Comparison of ENCODE assay signal across 8 cellular contexts in genomic region chr14:24159777-24160498, GRCh38. TPM values are rescaled to one million over a fixed set of nuclear protein-coding genes. Genes with fewer than 3 reads are reported as not detected.
A peak's percentile ranks its signal among the peaks of the same experiment; 100 is the strongest.
DNase-seq lines count a peak whose midpoint lies in the region; ATAC-seq and TF ChIP-seq lines count a peak whose summit lies in the region.
"Had no signal": no experiment of that assay in that cellular context is flagged by ENCODE, and none has a peak within 500 bp of the region (broad histone marks: within the 10 kb centered on the region; RNA-seq: fewer than 3 reads in every experiment).

No MANE protein-coding gene starts in this region.

- peaks cover 3% of the 10 kb centered on the region; the same call in 1 of the 2 replicates for H3K27me3 Mint-ChIP-seq in HFFc6 (ENCODE audit: insufficient read depth)
- peaks cover 4% of the 10 kb centered on the region for H3K27me3 Mint-ChIP-seq in activated T-helper 1 cell treated with anti-CD3 and anti-CD28 coated beads, Interleukin-12 subunit alpha, Interleukin-12 subunit beta, Interleukin-2, Interleukin-4 antibody, amounts not matched to agents 30 ng/mL and 10 ng/mL and 1 ng/mL, durations not matched to agents 14 hours and 24 hours and 36 hours (ENCODE audit: insufficient read depth)

- H3K36me3 ChIP-seq in liver (ENCODE audit: control insufficient read depth in 4 of 4, insufficient read depth in 3 of 4, low read depth in 1 of 4, low read length in 3 of 4) = peaks cover 29 to 56% (median 43%) of the 10 kb centered on the region in 4 donors
- peaks cover 48 to 59% of the 10 kb centered on the region in 2 donors for H3K36me3 ChIP-seq in stomach smooth muscle (ENCODE audit: control insufficient read depth in 2 of 2, insufficient read depth in 2 of 2, low read length in 2 of 2)
- H3K36me3 ChIP-seq: neural progenitor cell had no signal

- H3K9me3 ChIP-seq in liver (ENCODE audit: control insufficient read depth in 4 of 4, low read length in 3 of 4) (no peaks in the 10 kb centered on the region), stomach smooth muscle (ENCODE audit: control insufficient read depth in 2 of 2, low read length in 2 of 2) (no peaks in the 10 kb centered on the region)

- no peak for TF ChIP-seq RAD21 in liver (IDR thresholded peaks at IDR 0.05)

- peaks cover 26% of the 10 kb centered on the region for H3K4me1 Mint-ChIP-seq in HFFc6 (ENCODE audit: low read depth)
- H3K4me1 Mint-ChIP-seq in activated T-helper 1 cell treated with anti-CD3 and anti-CD28 coated beads, Interleukin-12 subunit alpha, Interleukin-12 subunit beta, Interleukin-2, Interleukin-4 antibody, amounts not matched to agents 30 ng/mL and 10 ng/mL and 1 ng/mL, durations not matched to agents 14 hours and 24 hours and 36 hours (ENCODE audit: low read depth) = peaks cover 48% of the 10 kb centered on the region

- intact Hi-C loops in activated T-helper 1 cell treated with anti-CD3 and anti-CD28 coated beads, Interleukin-12 subunit alpha, Interleukin-12 subunit beta, Interleukin-2, Interleukin-4 antibody, amounts not matched to agents 30 ng/mL and 10 ng/mL and 1 ng/mL, durations not matched to agents 14 hours and 24 hours and 36 hours (cut with micrococcal nuclease) = loop anchor here (2.0 to 5.0 kb wide), 2 partner anchors 107 to 272 kb away; partner anchors contain the start of gene CARMIL3

- no peak overlapping the region for H3K4me3 ChIP-seq in liver (ENCODE audit: low read depth in 1 of 3, low read length in 3 of 3)
- H3K4me3 ChIP-seq in stomach smooth muscle (ENCODE audit: low read length in 2 of 2) = peak overlapping the region in 1 of 2 donors; percentile 22
- H3K4me3 ChIP-seq: neural progenitor cell had no signal

- H3K27ac ChIP-seq in liver (ENCODE audit: low read depth in 1 of 2, low read length in 2 of 2) (peak overlapping the region; percentile 71 to 91), stomach smooth muscle (ENCODE audit: low read length) (peak overlapping the region; percentile 88)
- H3K27ac ChIP-seq: neural progenitor cell had no signal

- 90% methylated on average over 11 of the region's 11 CpGs for WGBS in liver

- ATAC-seq in HG02938 (IDR thresholded peaks at IDR 0.05; ENCODE audit: unreplicated experiment) (no peak), HG03521 (IDR thresholded peaks at IDR 0.05; ENCODE audit: unreplicated experiment) (no peak)

- H3K36me3 Mint-ChIP-seq in HFFc6 (ENCODE audit: low read depth) = peaks cover 30% of the 10 kb centered on the region
- H3K36me3 Mint-ChIP-seq in activated T-helper 1 cell treated with anti-CD3 and anti-CD28 coated beads, Interleukin-12 subunit alpha, Interleukin-12 subunit beta, Interleukin-2, Interleukin-4 antibody, amounts not matched to agents 30 ng/mL and 10 ng/mL and 1 ng/mL, durations not matched to agents 14 hours and 24 hours and 36 hours (ENCODE audit: low read depth) = peaks cover 59% of the 10 kb centered on the region

- H3K4me1 ChIP-seq in liver (ENCODE audit: control insufficient read depth in 4 of 4, insufficient read depth in 4 of 4, low read length in 3 of 4) = peaks cover 8 to 35% (median 29%) of the 10 kb centered on the region in 4 donors
- H3K4me1 ChIP-seq in stomach smooth muscle (ENCODE audit: control insufficient read depth, insufficient read depth, low read length) = peaks cover 26% of the 10 kb centered on the region
- H3K4me1 ChIP-seq: neural progenitor cell had no signal

- DNase-seq in HFFc6 = no peak
- DNase-seq in activated T-helper 1 cell treated with anti-CD3 and anti-CD28 coated beads, Interleukin-12 subunit alpha, Interleukin-12 subunit beta, Interleukin-2, Interleukin-4 antibody, amounts not matched to agents 30 ng/mL and 10 ng/mL and 1 ng/mL, durations not matched to agents 14 hours and 24 hours and 36 hours (ENCODE audit: low spot score) = no peak
- DNase-seq in activated CD4-positive, CD25-positive, alpha-beta regulatory T cell (lab: John Stamatoyannopoulos, UW) = no peak

- no peak overlapping the region for H3K4me3 Mint-ChIP-seq in HFFc6
- peak overlapping the region; percentile 47 for H3K4me3 Mint-ChIP-seq in activated T-helper 1 cell treated with anti-CD3 and anti-CD28 coated beads, Interleukin-12 subunit alpha, Interleukin-12 subunit beta, Interleukin-2, Interleukin-4 antibody, amounts not matched to agents 30 ng/mL and 10 ng/mL and 1 ng/mL, durations not matched to agents 14 hours and 24 hours and 36 hours

- no peaks in the 10 kb centered on the region for H3K9me3 Mint-ChIP-seq in HFFc6
- H3K9me3 Mint-ChIP-seq in activated T-helper 1 cell treated with anti-CD3 and anti-CD28 coated beads, Interleukin-12 subunit alpha, Interleukin-12 subunit beta, Interleukin-2, Interleukin-4 antibody, amounts not matched to agents 30 ng/mL and 10 ng/mL and 1 ng/mL, durations not matched to agents 14 hours and 24 hours and 36 hours = no peaks in the 10 kb centered on the region
- H3K9me3 Mint-ChIP-seq: neural progenitor cell had no signal

- H3K27me3 ChIP-seq in liver (ENCODE audit: control insufficient read depth in 4 of 4, insufficient read depth in 4 of 4, low read length in 3 of 4) (no peaks in the 10 kb centered on the region), stomach smooth muscle (ENCODE audit: control insufficient read depth in 1 of 2, insufficient read depth in 2 of 2, low read length in 2 of 2) (no peaks in the 10 kb centered on the region)
- H3K27me3 ChIP-seq: neural progenitor cell had no signal

- TF ChIP-seq CTCF in HFFc6 (IDR thresholded peaks at IDR 0.05) (no peak), liver (IDR thresholded peaks at IDR 0.05; ENCODE audit: low read depth, low read length, missing input control) (no peak)

- H3K9ac ChIP-seq in liver (ENCODE audit: low read depth in 1 of 2, low read length in 2 of 2) = no peak overlapping the region
- H3K9ac ChIP-seq in stomach smooth muscle (ENCODE audit: low read length in 2 of 2) = no peak overlapping the region
- H3K9ac ChIP-seq: neural progenitor cell had no signal

- peak overlapping the region; percentile 36 for H3K27ac Mint-ChIP-seq in HFFc6
- H3K27ac Mint-ChIP-seq in activated T-helper 1 cell treated with anti-CD3 and anti-CD28 coated beads, Interleukin-12 subunit alpha, Interleukin-12 subunit beta, Interleukin-2, Interleukin-4 antibody, amounts not matched to agents 30 ng/mL and 10 ng/mL and 1 ng/mL, durations not matched to agents 14 hours and 24 hours and 36 hours = peak overlapping the region; percentile 99

TF ChIP-seq in liver, 16 proteins besides CTCF, POLR2A, EP300 and RAD21:
- TF ChIP-seq HNF4A (conservative IDR thresholded peaks at IDR 0.05) = no peak
TF ChIP-seq in liver: peak in this region for 0.

RNA-seq across cellular contexts. Expression of gene IRF9, which starts 1.1 kb away (rescaled TPM):
- total RNA-seq in HFFc6 (2021; fragmentation: NEBNext Ultra II Directional; extraction: Animal tissue kit (Norgen Biotek cat#: 25700)) = 10 to 100 TPM; 23.6 to 38.8 (median 32.3) TPM
- 130 and 152 TPM in 2 replicates for total RNA-seq in activated T-helper 1 cell treated with anti-CD3 and anti-CD28 coated beads, Interleukin-12 subunit alpha, Interleukin-12 subunit beta, Interleukin-2, Interleukin-4 antibody, amounts not matched to agents 30 ng/mL and 10 ng/mL and 1 ng/mL, durations not matched to agents 14 hours and 24 hours and 36 hours
- 10 to 100 TPM; 44.2 to 57.8 TPM for total RNA-seq in liver
- 10 to 100 TPM; 37.9 to 60.9 TPM for polyA plus RNA-seq in liver

RNA-seq across cellular contexts. Expression of gene REC8, which starts 11.9 kb away (rescaled TPM):
- 1 to 10 TPM; 2.9 to 3.9 (median 3.2) TPM for total RNA-seq in HFFc6 (2021; fragmentation: NEBNext Ultra II Directional; extraction: Animal tissue kit (Norgen Biotek cat#: 25700))
- 27.8 and 28.9 TPM in 2 replicates for total RNA-seq in activated T-helper 1 cell treated with anti-CD3 and anti-CD28 coated beads, Interleukin-12 subunit alpha, Interleukin-12 subunit beta, Interleukin-2, Interleukin-4 antibody, amounts not matched to agents 30 ng/mL and 10 ng/mL and 1 ng/mL, durations not matched to agents 14 hours and 24 hours and 36 hours
- 1 to 10 TPM; 3.8 to 4.7 TPM for total RNA-seq in liver
- 1 to 10 TPM; 2.3 to 3.8 TPM for polyA plus RNA-seq in liver

RNA-seq across cellular contexts. Expression of gene RNF31, which starts 12.6 kb away (rescaled TPM):
- 10 to 100 TPM; 38.5 to 53.6 (median 47.2) TPM for total RNA-seq in HFFc6 (2021; fragmentation: NEBNext Ultra II Directional; extraction: Animal tissue kit (Norgen Biotek cat#: 25700))
- total RNA-seq in activated T-helper 1 cell treated with anti-CD3 and anti-CD28 coated beads, Interleukin-12 subunit alpha, Interleukin-12 subunit beta, Interleukin-2, Interleukin-4 antibody, amounts not matched to agents 30 ng/mL and 10 ng/mL and 1 ng/mL, durations not matched to agents 14 hours and 24 hours and 36 hours = 115 and 129 TPM in 2 replicates
- total RNA-seq in liver = 10 to 100 TPM; 16.3 to 36.0 TPM
- polyA plus RNA-seq in liver = 10 to 100 TPM; 20.3 to 21.6 TPM

RNA-seq across cellular contexts. Expression of gene PSME2, which starts 13.5 kb away (rescaled TPM):
- 100 to 1,000 TPM; 108 to 143 (median 136) TPM for total RNA-seq in HFFc6 (2021; fragmentation: NEBNext Ultra II Directional; extraction: Animal tissue kit (Norgen Biotek cat#: 25700))
- 575 and 588 TPM in 2 replicates for total RNA-seq in activated T-helper 1 cell treated with anti-CD3 and anti-CD28 coated beads, Interleukin-12 subunit alpha, Interleukin-12 subunit beta, Interleukin-2, Interleukin-4 antibody, amounts not matched to agents 30 ng/mL and 10 ng/mL and 1 ng/mL, durations not matched to agents 14 hours and 24 hours and 36 hours
- total RNA-seq in liver = 10 to 100 TPM; 56.9 to 62.3 TPM
- polyA plus RNA-seq in liver = 100 to 1,000 TPM; 123 to 247 TPM

RNA-seq across cellular contexts. Expression of gene EMC9, which starts 18.5 kb away (rescaled TPM):
- 10 to 100 TPM; 13.2 to 17.0 (median 15.3) TPM for total RNA-seq in HFFc6 (2021; fragmentation: NEBNext Ultra II Directional; extraction: Animal tissue kit (Norgen Biotek cat#: 25700))
- 22.9 and 28.3 TPM in 2 replicates for total RNA-seq in activated T-helper 1 cell treated with anti-CD3 and anti-CD28 coated beads, Interleukin-12 subunit alpha, Interleukin-12 subunit beta, Interleukin-2, Interleukin-4 antibody, amounts not matched to agents 30 ng/mL and 10 ng/mL and 1 ng/mL, durations not matched to agents 14 hours and 24 hours and 36 hours
- total RNA-seq in liver = 10 to 100 TPM in 1 of 2 donors, 1 to 10 TPM in 1; 8.6 to 10.5 TPM
- 10 to 100 TPM; 16.2 to 17.8 TPM for polyA plus RNA-seq in liver
